In genomic region chr3:132785292-132785691, GRCh38 we compare ENCODE assay signal across 1 cellular context.
TF ChIP-seq lines count a peak whose summit lies in the region.

No MANE protein-coding gene starts in this region.

TF ChIP-seq in HEK293, 187 proteins besides CTCF, POLR2A, EP300 and RAD21 (continued from another document and continues in another):
- TF ChIP-seq, protein P1, sequence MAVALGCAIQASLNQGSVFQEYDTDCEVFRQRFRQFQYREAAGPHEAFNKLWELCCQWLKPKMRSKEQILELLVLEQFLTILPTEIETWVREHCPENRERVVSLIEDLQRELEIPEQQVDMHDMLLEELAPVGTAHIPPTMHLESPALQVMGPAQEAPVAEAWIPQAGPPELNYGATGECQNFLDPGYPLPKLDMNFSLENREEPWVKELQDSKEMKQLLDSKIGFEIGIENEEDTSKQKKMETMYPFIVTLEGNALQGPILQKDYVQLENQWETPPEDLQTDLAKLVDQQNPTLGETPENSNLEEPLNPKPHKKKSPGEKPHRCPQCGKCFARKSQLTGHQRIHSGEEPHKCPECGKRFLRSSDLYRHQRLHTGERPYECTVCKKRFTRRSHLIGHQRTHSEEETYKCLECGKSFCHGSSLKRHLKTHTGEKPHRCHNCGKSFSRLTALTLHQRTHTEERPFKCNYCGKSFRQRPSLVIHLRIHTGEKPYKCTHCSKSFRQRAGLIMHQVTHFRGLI (tag by site-specific recombination; IDR thresholded peaks at IDR 0.05), result no peak
- no peak for TF ChIP-seq SCRT1 (tag by site-specific recombination; IDR thresholded peaks at IDR 0.05; ENCODE audit: borderline replicate concordance)
- no peak for TF ChIP-seq ZNF747 (tag by site-specific recombination; IDR thresholded peaks at IDR 0.05)
- TF ChIP-seq ZNF221 (tag by site-specific recombination; IDR thresholded peaks at IDR 0.05; ENCODE audit: borderline replicate concordance), result no peak
- no peak for TF ChIP-seq ZNF132 (tag by site-specific recombination; IDR thresholded peaks at IDR 0.05; ENCODE audit: borderline replicate concordance)
- TF ChIP-seq ZBTB8A (tag by site-specific recombination; IDR thresholded peaks at IDR 0.05), result no peak
- no peak for TF ChIP-seq BCL11A (tag by site-specific recombination; IDR thresholded peaks at IDR 0.05; ENCODE audit: low read depth)
- TF ChIP-seq WT1 (tag by site-specific recombination; IDR thresholded peaks at IDR 0.05), result no peak
- no peak for TF ChIP-seq ZNF48 (tag by site-specific recombination; IDR thresholded peaks at IDR 0.05)
- no peak for TF ChIP-seq ZNF16 (tag by site-specific recombination; IDR thresholded peaks at IDR 0.05; ENCODE audit: low read depth)
- no peak for TF ChIP-seq ZNF791 (tag by site-specific recombination; IDR thresholded peaks at IDR 0.05)
- TF ChIP-seq ZNF335 (tag by site-specific recombination; conservative IDR thresholded peaks at IDR 0.05), result peak; percentile 37
- peak; percentile 53 for TF ChIP-seq ZEB2 (tag by site-specific recombination; IDR thresholded peaks at IDR 0.05)
- TF ChIP-seq ZNF324 (tag by site-specific recombination; IDR thresholded peaks at IDR 0.05), result peak; percentile 62; the same call in 1 of the 2 replicates
- no peak for TF ChIP-seq SALL2 (tag by site-specific recombination; IDR thresholded peaks at IDR 0.05; ENCODE audit: borderline replicate concordance)
- no peak for TF ChIP-seq KLF1 (tag by site-specific recombination; IDR thresholded peaks at IDR 0.05)
- no peak for TF ChIP-seq ZNF707 (tag by site-specific recombination; IDR thresholded peaks at IDR 0.05)
- no peak for TF ChIP-seq ZNF585B (tag by site-specific recombination; IDR thresholded peaks at IDR 0.05)
- peak; percentile 94 for TF ChIP-seq ZBTB11 (tag by site-specific recombination; conservative IDR thresholded peaks at IDR 0.05; ENCODE audit: low read depth)
- TF ChIP-seq ZNF24 (tag by site-specific recombination; IDR thresholded peaks at IDR 0.05), result no peak
- TF ChIP-seq SP3 (tag by site-specific recombination; IDR thresholded peaks at IDR 0.05), result no peak
- TF ChIP-seq ZNF311 (tag by site-specific recombination; IDR thresholded peaks at IDR 0.05; ENCODE audit: borderline replicate concordance), result no peak
- TF ChIP-seq ZNF350 (tag by site-specific recombination; IDR thresholded peaks at IDR 0.05), result no peak
- no peak for TF ChIP-seq EGR2 (tag by site-specific recombination; IDR thresholded peaks at IDR 0.05; ENCODE audit: low read depth)
- TF ChIP-seq ZNF645 (tag by site-specific recombination; IDR thresholded peaks at IDR 0.05), result no peak
- TF ChIP-seq ZNF571 (tag by site-specific recombination; IDR thresholded peaks at IDR 0.05), result no peak
- no peak for TF ChIP-seq ZNF416 (tag by site-specific recombination; IDR thresholded peaks at IDR 0.05)
- no peak for TF ChIP-seq ZNF626 (tag by site-specific recombination; IDR thresholded peaks at IDR 0.05)
- no peak for TF ChIP-seq PRDM2 (tag by site-specific recombination; IDR thresholded peaks at IDR 0.05; ENCODE audit: borderline replicate concordance)
- no peak for TF ChIP-seq HOXD13 (CRISPR knock-in tag; IDR thresholded peaks at IDR 0.05; ENCODE audit: borderline replicate concordance)
- peak; percentile 39 for TF ChIP-seq ZBTB20 (tag by site-specific recombination; IDR thresholded peaks at IDR 0.05)
- TF ChIP-seq GLIS2 (tag by site-specific recombination; IDR thresholded peaks at IDR 0.05), result no peak
- no peak for TF ChIP-seq ZNF521 (tag by site-specific recombination; IDR thresholded peaks at IDR 0.05)
- TF ChIP-seq GLIS1 (tag by site-specific recombination; IDR thresholded peaks at IDR 0.05), result no peak
- peak; percentile 73 for TF ChIP-seq ZNF629 (tag by site-specific recombination; IDR thresholded peaks at IDR 0.05)
- TF ChIP-seq TCF7L2 (IDR thresholded peaks at IDR 0.05; ENCODE audit: borderline replicate concordance, low read depth, low read length), result no peak
- TF ChIP-seq ZNF843 (tag by site-specific recombination; IDR thresholded peaks at IDR 0.05), result peak; percentile 70; the same call in 1 of the 2 replicates
- TF ChIP-seq, protein P2, sequence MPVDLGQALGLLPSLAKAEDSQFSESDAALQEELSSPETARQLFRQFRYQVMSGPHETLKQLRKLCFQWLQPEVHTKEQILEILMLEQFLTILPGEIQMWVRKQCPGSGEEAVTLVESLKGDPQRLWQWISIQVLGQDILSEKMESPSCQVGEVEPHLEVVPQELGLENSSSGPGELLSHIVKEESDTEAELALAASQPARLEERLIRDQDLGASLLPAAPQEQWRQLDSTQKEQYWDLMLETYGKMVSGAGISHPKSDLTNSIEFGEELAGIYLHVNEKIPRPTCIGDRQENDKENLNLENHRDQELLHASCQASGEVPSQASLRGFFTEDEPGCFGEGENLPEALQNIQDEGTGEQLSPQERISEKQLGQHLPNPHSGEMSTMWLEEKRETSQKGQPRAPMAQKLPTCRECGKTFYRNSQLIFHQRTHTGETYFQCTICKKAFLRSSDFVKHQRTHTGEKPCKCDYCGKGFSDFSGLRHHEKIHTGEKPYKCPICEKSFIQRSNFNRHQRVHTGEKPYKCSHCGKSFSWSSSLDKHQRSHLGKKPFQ (tag by site-specific recombination; IDR thresholded peaks at IDR 0.05), result no peak
- no peak for TF ChIP-seq INSM2 (tag by site-specific recombination; IDR thresholded peaks at IDR 0.05)
- no peak for TF ChIP-seq ZNF169 (tag by site-specific recombination; IDR thresholded peaks at IDR 0.05)
- no peak for TF ChIP-seq ZNF202 (tag by site-specific recombination; IDR thresholded peaks at IDR 0.05; ENCODE audit: borderline replicate concordance)
- TF ChIP-seq, protein P3, sequence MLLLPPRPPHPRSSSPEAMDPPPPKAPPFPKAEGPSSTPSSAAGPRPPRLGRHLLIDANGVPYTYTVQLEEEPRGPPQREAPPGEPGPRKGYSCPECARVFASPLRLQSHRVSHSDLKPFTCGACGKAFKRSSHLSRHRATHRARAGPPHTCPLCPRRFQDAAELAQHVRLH (tag by site-specific recombination; IDR thresholded peaks at IDR 0.05), result 0 out of 2 replicates have a peak, but pooled peaks have one; percentile 25
- TF ChIP-seq, protein P4, sequence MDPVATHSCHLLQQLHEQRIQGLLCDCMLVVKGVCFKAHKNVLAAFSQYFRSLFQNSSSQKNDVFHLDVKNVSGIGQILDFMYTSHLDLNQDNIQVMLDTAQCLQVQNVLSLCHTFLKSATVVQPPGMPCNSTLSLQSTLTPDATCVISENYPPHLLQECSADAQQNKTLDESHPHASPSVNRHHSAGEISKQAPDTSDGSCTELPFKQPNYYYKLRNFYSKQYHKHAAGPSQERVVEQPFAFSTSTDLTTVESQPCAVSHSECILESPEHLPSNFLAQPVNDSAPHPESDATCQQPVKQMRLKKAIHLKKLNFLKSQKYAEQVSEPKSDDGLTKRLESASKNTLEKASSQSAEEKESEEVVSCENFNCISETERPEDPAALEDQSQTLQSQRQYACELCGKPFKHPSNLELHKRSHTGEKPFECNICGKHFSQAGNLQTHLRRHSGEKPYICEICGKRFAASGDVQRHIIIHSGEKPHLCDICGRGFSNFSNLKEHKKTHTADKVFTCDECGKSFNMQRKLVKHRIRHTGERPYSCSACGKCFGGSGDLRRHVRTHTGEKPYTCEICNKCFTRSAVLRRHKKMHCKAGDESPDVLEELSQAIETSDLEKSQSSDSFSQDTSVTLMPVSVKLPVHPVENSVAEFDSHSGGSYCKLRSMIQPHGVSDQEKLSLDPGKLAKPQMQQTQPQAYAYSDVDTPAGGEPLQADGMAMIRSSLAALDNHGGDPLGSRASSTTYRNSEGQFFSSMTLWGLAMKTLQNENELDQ (tag by site-specific recombination; IDR thresholded peaks at IDR 0.05; ENCODE audit: low read depth), result no peak
- no peak for TF ChIP-seq ZNF354C (tag by site-specific recombination; IDR thresholded peaks at IDR 0.05; ENCODE audit: borderline replicate concordance, low read depth)
- peak; percentile 70; the same call in 1 of the 2 replicates for TF ChIP-seq PRDM6 (tag by site-specific recombination; IDR thresholded peaks at IDR 0.05)
- TF ChIP-seq ZSCAN30 (tag by site-specific recombination; IDR thresholded peaks at IDR 0.05), result no peak
